In genomic region chr6:137892271-137892708, GRCh38 we compare ENCODE assay signal across 9 cellular contexts. TPM values are rescaled to one million over a fixed set of nuclear protein-coding genes. Genes with fewer than 3 reads are reported as not detected.
DNase-seq lines count a peak whose midpoint lies in the region; ATAC-seq and TF ChIP-seq lines count a peak whose summit lies in the region.
"Had no signal": no experiment of that assay in that cellular context is flagged by ENCODE, and none has a peak within 500 bp of the region (broad histone marks: within the 10 kb centered on the region; RNA-seq: fewer than 3 reads in every experiment).

No MANE protein-coding gene starts in this region.

- TF ChIP-seq CTCF in IMR-90 (conservative IDR thresholded peaks at IDR 0.05; ENCODE audit: low read depth, low read length) (no peak), astrocyte of the spinal cord (IDR thresholded peaks at IDR 0.05; ENCODE audit: low read depth, low read length) (no peak), neural progenitor cell (IDR thresholded peaks at IDR 0.05) (no peak)

- peak; percentile 85 for ATAC-seq in IMR-90 (ENCODE audit: low read depth)
- ATAC-seq in activated naive CD8-positive, alpha-beta T cell treated with anti-CD3 and anti-CD28 coated beads, Interleukin-2, amount 50 U/mL, for 24 hours, result no peak

- H3K27me3 Mint-ChIP-seq in neural progenitor cell (ENCODE audit: insufficient read depth, low read depth), result no peaks in the 10 kb centered on the region
- no peaks in the 10 kb centered on the region for H3K27me3 Mint-ChIP-seq in activated naive CD8-positive, alpha-beta T cell treated with anti-CD3 and anti-CD28 coated beads, Interleukin-2, amount 50 U/mL, for 24 hours

- WGBS in IMR-90 (ENCODE audit: extremely low coverage in 2 of 2, insufficient read length in 1 of 2), 2 experiments, result no CpG with 5 or more reads among the region's 3 CpGs

- no peaks in the 10 kb centered on the region for H3K4me1 Mint-ChIP-seq in neural progenitor cell
- peaks cover 29% of the 10 kb centered on the region for H3K4me1 Mint-ChIP-seq in activated naive CD8-positive, alpha-beta T cell treated with anti-CD3 and anti-CD28 coated beads, Interleukin-2, amount 50 U/mL, for 24 hours

- no peak overlapping the region for H2AK5ac ChIP-seq in IMR-90 (ENCODE audit: low read depth, low read length)

- H3K9me3 ChIP-seq in IMR-90 (ENCODE audit: control insufficient read depth, insufficient read depth, low read length), result no peaks in the 10 kb centered on the region
- no peaks in the 10 kb centered on the region for H3K9me3 ChIP-seq in neural progenitor cell (ENCODE audit: low read depth)

- H3K9ac ChIP-seq in IMR-90 (ENCODE audit: low read depth, low read length) (no peak overlapping the region), neural progenitor cell (no peak overlapping the region)

- H3F3A ChIP-seq in neural progenitor cell (ENCODE audit: low read depth), result no peaks in the 10 kb centered on the region

- no peak overlapping the region for H2BK15ac ChIP-seq in IMR-90 (ENCODE audit: low read depth, low read length)

- no peak for TF ChIP-seq POLR2A in IMR-90 (IDR thresholded peaks at IDR 0.05; ENCODE audit: low read depth, low read length)

- H4K5ac ChIP-seq in IMR-90 (ENCODE audit: low read depth, low read length), result no peak overlapping the region

- DNase-seq in GM03348 (ENCODE audit: low spot score) (peak; percentile 84), IMR-90 (peak; percentile 87), astrocyte of the spinal cord (ENCODE audit: low read depth, low spot score) (peak; percentile 58), neural progenitor cell (ENCODE audit: low spot score) (no peak), GM19240 (ENCODE audit: insufficient read length, low spot score) (no peak), dermis blood vessel endothelial cell (no peak), GF-D8 (lab: John Stamatoyannopoulos, UW) (no peak)
- DNase-seq in activated naive CD8-positive, alpha-beta T cell treated with anti-CD3 and anti-CD28 coated beads, Interleukin-2, amount 50 U/mL, for 24 hours, result no peak
- DNase-seq: NCI-H510A had no signal

- no peak overlapping the region; the same call in 1 of the 2 replicates for H2BK120ac ChIP-seq in IMR-90 (ENCODE audit: low read depth, low read length)

- no peak overlapping the region for H3K27ac Mint-ChIP-seq in neural progenitor cell
- H3K27ac Mint-ChIP-seq in activated naive CD8-positive, alpha-beta T cell treated with anti-CD3 and anti-CD28 coated beads, Interleukin-2, amount 50 U/mL, for 24 hours, result no peak overlapping the region

- H3K14ac ChIP-seq in IMR-90 (replicated peaks; ENCODE audit: low read depth, low read length), result no peak overlapping the region

- no peak overlapping the region for H4K91ac ChIP-seq in IMR-90 (ENCODE audit: insufficient read depth, low read depth, low read length)

- POLR2A ChIA-PET in IMR-90 (lab: Charles Lee; ENCODE audit: unreplicated experiment), result no interaction called here

- H3K4ac ChIP-seq in IMR-90 (ENCODE audit: low read depth, low read length), result peak overlapping the region; percentile 55; the same call in 1 of the 2 replicates

- H3K4me3 Mint-ChIP-seq in neural progenitor cell, result peak overlapping the region; percentile 50
- no peak overlapping the region for H3K4me3 Mint-ChIP-seq in activated naive CD8-positive, alpha-beta T cell treated with anti-CD3 and anti-CD28 coated beads, Interleukin-2, amount 50 U/mL, for 24 hours

- H3K79me1 ChIP-seq in IMR-90 (ENCODE audit: low read depth in 1 of 2, low read length in 2 of 2), result no peaks in the 10 kb centered on the region

- TF ChIP-seq RAD21 in IMR-90 (IDR thresholded peaks at IDR 0.05; ENCODE audit: low read length), result no peak

- H3K27ac ChIP-seq in IMR-90 (ENCODE audit: insufficient read depth, low read length), result no peak overlapping the region
- no peak overlapping the region for H3K27ac ChIP-seq in neural progenitor cell

- no peaks in the 10 kb centered on the region for H4K20me1 ChIP-seq in IMR-90 (ENCODE audit: insufficient read depth, low read length)
- H4K20me1 ChIP-seq in neural progenitor cell (ENCODE audit: low read depth), result no peaks in the 10 kb centered on the region

- intact Hi-C loops in IMR-90 (cut with micrococcal nuclease), result no loop called here

- CTCF ChIA-PET in IMR-90 (lab: Yijun Ruan, JAX), result interaction anchor here (1.0 kb wide), 1 partner anchor 9 kb away, joined by 3 read pairs; no protein-coding TSS in a partner anchor

- no peaks in the 10 kb centered on the region for H3K27me3 ChIP-seq in IMR-90 (ENCODE audit: control insufficient read depth, insufficient read depth, low read length)
- H3K27me3 ChIP-seq in neural progenitor cell, result no peaks in the 10 kb centered on the region

- H3K18ac ChIP-seq in IMR-90 (ENCODE audit: low read depth, low read length), result peak overlapping the region; percentile 12; the same call in 1 of the 2 replicates

- peak overlapping the region; percentile 1; the same call in 1 of the 2 replicates for H3K4me2 ChIP-seq in IMR-90 (ENCODE audit: low read depth, low read length)
- H3K4me2 ChIP-seq in neural progenitor cell, result no peak overlapping the region

- dilution Hi-C loops in IMR-90 (cut with HindIII; ENCODE audit: low sequenced_read_pairs, unreplicated experiment), result no loop called here

- H3K9me1 ChIP-seq in IMR-90 (ENCODE audit: insufficient read depth, low read length), result 0 out of 2 replicates have a peak, but pooled peaks cover 2% of the 10 kb centered on the region

- H3K4me1 ChIP-seq in IMR-90 (ENCODE audit: control insufficient read depth, insufficient read depth, low read length) (peaks cover 8% of the 10 kb centered on the region), neural progenitor cell (no peaks in the 10 kb centered on the region)

- H3K79me2 ChIP-seq in neural progenitor cell (ENCODE audit: low read depth), result no peaks in the 10 kb centered on the region

- H3K36me3 Mint-ChIP-seq in neural progenitor cell, result no peaks in the 10 kb centered on the region
- peaks cover 12% of the 10 kb centered on the region for H3K36me3 Mint-ChIP-seq in activated naive CD8-positive, alpha-beta T cell treated with anti-CD3 and anti-CD28 coated beads, Interleukin-2, amount 50 U/mL, for 24 hours (ENCODE audit: low read depth)

- BruUV-seq in IMR-90 (replicated peaks; lab: Mats Ljungman, UMichigan), result no TSS peak

- in situ Hi-C loops in IMR-90 (cut with MboI; ENCODE audit: low sequenced_read_pairs) (no loop called here), astrocyte of the spinal cord (cut with HindIII; ENCODE audit: low sequenced_read_pairs) (no loop called here)

- no peak overlapping the region for H2AK9ac ChIP-seq in IMR-90 (replicated peaks; ENCODE audit: low read depth, low read length, poor library complexity)

- peaks cover 7% of the 10 kb centered on the region for H3K9me3 Mint-ChIP-seq in neural progenitor cell
- H3K9me3 Mint-ChIP-seq in activated naive CD8-positive, alpha-beta T cell treated with anti-CD3 and anti-CD28 coated beads, Interleukin-2, amount 50 U/mL, for 24 hours, result peaks cover 13% of the 10 kb centered on the region

- no peak overlapping the region for H2AFZ ChIP-seq in IMR-90 (replicated peaks; ENCODE audit: low read length, poor library complexity)
- no peak overlapping the region for H2AFZ ChIP-seq in neural progenitor cell (replicated peaks)

- H2BK5ac ChIP-seq in IMR-90 (ENCODE audit: low read depth, low read length, poor library complexity, severe bottlenecking), result peak overlapping the region; percentile 88

- no peak overlapping the region; the same call in 1 of the 2 replicates for H2BK20ac ChIP-seq in IMR-90 (ENCODE audit: low read depth, low read length)

- H4K8ac ChIP-seq in IMR-90 (ENCODE audit: low read depth in 2 of 2, low read length in 2 of 2), result peak overlapping the region in 1 of 2 experiments; percentile 29; a peak in 1 of 4 replicates

- H3K23ac ChIP-seq in IMR-90 (ENCODE audit: low read depth, low read length), result no peak overlapping the region

- H3K36me3 ChIP-seq in IMR-90 (ENCODE audit: control insufficient read depth, insufficient read depth, low read length) (no peaks in the 10 kb centered on the region), neural progenitor cell (no peaks in the 10 kb centered on the region)

- no peak overlapping the region for H3K4me3 ChIP-seq in IMR-90 (ENCODE audit: insufficient read depth, low read depth, low read length)
- no peak overlapping the region for H3K4me3 ChIP-seq in astrocyte of the spinal cord (ENCODE audit: low read depth, low read length)
- no peak overlapping the region for H3K4me3 ChIP-seq in neural progenitor cell

- no peak overlapping the region for H3K56ac ChIP-seq in IMR-90 (ENCODE audit: extremely low read depth, insufficient read depth, low read length)

TF ChIP-seq in IMR-90, 13 proteins besides CTCF, POLR2A, EP300 and RAD21:
- TF ChIP-seq CHD1 (IDR thresholded peaks at IDR 0.05; ENCODE audit: low read depth, low read length) (no peak), FOS (IDR thresholded peaks at IDR 0.05; ENCODE audit: low read depth, low read length) (peak; percentile 36; the same call in 1 of the 2 replicates)

RNA-seq across cellular contexts. Expression of gene TNFAIP3, which starts 25.2 kb away (rescaled TPM):
- total RNA-seq in IMR-90 (2012; rRNA removed), result 4.4 and 5.0 TPM in 2 replicates
- polyA plus RNA-seq in IMR-90 (2012; rRNA removed), result 12.6 and 14.2 TPM in 2 replicates
- polyA plus RNA-seq in IMR-90 (2012; cell fraction: cytosol; rRNA removed), result 3.5 and 6.8 TPM in 2 replicates
- polyA plus RNA-seq in IMR-90 (2012; cell fraction: nucleus; rRNA removed; ENCODE audit: low replicate concordance), result 29.5 and 108 TPM in 2 replicates
- 1.8 and 5.3 TPM in 2 replicates for total RNA-seq in neural progenitor cell (ENCODE audit: low replicate concordance)
- 5.4 and 13.4 TPM in 2 replicates for total RNA-seq in dermis blood vessel endothelial cell

Comparison
In these comparisons a context has a peak if more than half of its experiments do, and no peak if none do; other contexts are left out.
1. DNase-seq: peak in GM03348 (single experiment), IMR-90 (single experiment) and astrocyte of the spinal cord (single experiment); none in neural progenitor cell (single experiment), GM19240 (single experiment), dermis blood vessel endothelial cell (single experiment), GF-D8 (single experiment) and activated naive CD8-positive, alpha-beta T cell treated with anti-CD3 and anti-CD28 coated beads, Interleukin-2, amount 50 U/mL, for 24 hours (single experiment).